ENCODE assay signal across 29 cellular contexts in genomic region chr10:57222129-57222528, GRCh38.
"Had no signal": no experiment of that assay in that cellular context is flagged by ENCODE, and none has a peak within 500 bp of the region (broad histone marks: within the 10 kb centered on the region; RNA-seq: fewer than 3 reads in every experiment).

No MANE protein-coding gene starts in this region.

- DNase-seq: activated B cell treated with CpG ODN at 0.5 μM for 24 hours; activated CD4-positive, alpha-beta T cell treated with anti-CD3 and anti-CD28 coated beads for 36 hours; activated CD4-positive, alpha-beta T cell treated with anti-CD3 and anti-CD28 coated beads, Interleukin-2, amount 50 U/mL, for 48 hours; activated CD8-positive, alpha-beta memory T cell treated with anti-CD3 and anti-CD28 coated beads, Interleukin-2, amount 50 U/mL, for 48 hours; activated naive CD4-positive, alpha-beta T cell; activated naive CD8-positive, alpha-beta T cell treated with anti-CD3 and anti-CD28 coated beads for 36 hours; activated T-cell treated with anti-CD3 and anti-CD28 coated beads, Interleukin-2, amount 50 U/mL, for 4 hours; amniotic stem cell; effector memory CD8-positive, alpha-beta T cell; esophagus squamous epithelium; gastrocnemius medialis; head of caudate nucleus; hypothalamus; kidney; naive thymus-derived CD4-positive, alpha-beta T cell; ovary; stimulated activated CD4-positive, alpha-beta T cell treated with anti-CD3 and anti-CD28 coated beads, Interleukin-2, amount 100 ng/mL, for 48 hours; stimulated activated CD8-positive, alpha-beta memory T cell treated with anti-CD3 and anti-CD28 coated beads, Interleukin-4, amount 100 ng/mL, for 48 hours; stimulated activated naive B cell treated with anti-CD40 and anti-IgM and Interleukin-4, amounts not matched to agents 10 μg/mL and 1 μg/mL and 100 μg/mL, for 72 hours; T1000 had no signal

- H3K36me3 Mint-ChIP-seq: activated naive CD8-positive, alpha-beta T cell treated with anti-CD3 and anti-CD28 coated beads for 36 hours; naive thymus-derived CD4-positive, alpha-beta T cell; stimulated activated naive B cell treated with anti-CD40 and anti-IgM and Interleukin-4, amounts not matched to agents 10 μg/mL and 1 μg/mL and 100 μg/mL, for 72 hours; type B pancreatic cell had no signal

- H3K4me3 ChIP-seq: breast epithelium, esophagus squamous epithelium, gastrocnemius medialis, lung, ovary, prostate gland had no signal

- H3K27me3 Mint-ChIP-seq: activated B cell treated with CpG ODN at 0.5 μM for 24 hours; activated CD4-positive, alpha-beta T cell treated with anti-CD3 and anti-CD28 coated beads for 36 hours; activated naive CD8-positive, alpha-beta T cell treated with anti-CD3 and anti-CD28 coated beads for 36 hours; central memory CD8-positive, alpha-beta T cell; effector memory CD8-positive, alpha-beta T cell; naive thymus-derived CD4-positive, alpha-beta T cell; stimulated activated naive B cell treated with anti-CD40 and anti-IgM and Interleukin-4, amounts not matched to agents 10 μg/mL and 1 μg/mL and 100 μg/mL, for 72 hours; type B pancreatic cell had no signal

- ATAC-seq: activated CD4-positive, alpha-beta T cell treated with anti-CD3 and anti-CD28 coated beads for 36 hours; activated T-cell treated with anti-CD3 and anti-CD28 coated beads, Interleukin-2, amount 50 U/mL, for 4 hours; effector memory CD8-positive, alpha-beta T cell; gastrocnemius medialis; left lobe of liver; naive thymus-derived CD4-positive, alpha-beta T cell; stimulated activated naive B cell treated with anti-CD40 and anti-IgM and Interleukin-4, amounts not matched to agents 10 μg/mL and 1 μg/mL and 100 μg/mL, for 72 hours had no signal

- H3K4me1 Mint-ChIP-seq: activated B cell treated with CpG ODN at 0.5 μM for 24 hours; activated CD4-positive, alpha-beta T cell treated with anti-CD3 and anti-CD28 coated beads for 36 hours; activated naive CD8-positive, alpha-beta T cell treated with anti-CD3 and anti-CD28 coated beads for 36 hours; central memory CD8-positive, alpha-beta T cell; naive thymus-derived CD4-positive, alpha-beta T cell; stimulated activated naive B cell treated with anti-CD40 and anti-IgM and Interleukin-4, amounts not matched to agents 10 μg/mL and 1 μg/mL and 100 μg/mL, for 72 hours had no signal

- H3K4me3 Mint-ChIP-seq: activated B cell treated with CpG ODN at 0.5 μM for 24 hours; activated CD4-positive, alpha-beta T cell treated with anti-CD3 and anti-CD28 coated beads for 36 hours; activated naive CD8-positive, alpha-beta T cell treated with anti-CD3 and anti-CD28 coated beads for 36 hours; activated T-cell treated with anti-CD3 and anti-CD28 coated beads, Interleukin-2, amount 50 U/mL, for 4 hours; central memory CD8-positive, alpha-beta T cell; effector memory CD8-positive, alpha-beta T cell; naive thymus-derived CD4-positive, alpha-beta T cell; neural crest cell; stimulated activated naive B cell treated with anti-CD40 and anti-IgM and Interleukin-4, amounts not matched to agents 10 μg/mL and 1 μg/mL and 100 μg/mL, for 72 hours; T-helper 1 cell treated with Interleukin-12 subunit alpha and Interleukin-12 subunit beta and Interleukin-4 antibody, amounts not matched to agents 30 μg/mL and 1 μg/mL, for 36 hours; type B pancreatic cell had no signal

- H3K27ac Mint-ChIP-seq: activated B cell treated with CpG ODN at 0.5 μM for 24 hours; activated CD4-positive, alpha-beta T cell treated with anti-CD3 and anti-CD28 coated beads for 36 hours; activated naive CD8-positive, alpha-beta T cell treated with anti-CD3 and anti-CD28 coated beads for 36 hours; activated T-helper 2 cell treated with anti-CD3 and anti-CD28 coated beads, Interferon-gamma antibody, Interleukin-2, Interleukin-4, amounts not matched to agents 10 μg/mL and 5 μg/mL and 100 μg/mL, durations not matched to agents 14 hours and 24 hours and 36 hours; effector memory CD8-positive, alpha-beta T cell; naive thymus-derived CD4-positive, alpha-beta T cell; stimulated activated naive B cell treated with anti-CD40 and anti-IgM and Interleukin-4, amounts not matched to agents 10 μg/mL and 1 μg/mL and 100 μg/mL, for 72 hours; T-helper 1 cell treated with Interleukin-12 subunit alpha and Interleukin-12 subunit beta and Interleukin-4 antibody, amounts not matched to agents 30 μg/mL and 1 μg/mL, for 36 hours; type B pancreatic cell had no signal

- H3K27me3 ChIP-seq: breast epithelium, esophagus squamous epithelium, gastrocnemius medialis, ovary had no signal

- H3K27ac ChIP-seq: breast epithelium, esophagus squamous epithelium, gastrocnemius medialis, ovary, prostate gland had no signal

- H3K9me3 Mint-ChIP-seq: neural crest cell; stimulated activated naive B cell treated with anti-CD40 and anti-IgM and Interleukin-4, amounts not matched to agents 10 μg/mL and 1 μg/mL and 100 μg/mL, for 72 hours; type B pancreatic cell had no signal

- H3K9me3 ChIP-seq: breast epithelium, esophagus squamous epithelium, gastrocnemius medialis, ovary, prostate gland had no signal

- H3K36me3 ChIP-seq: breast epithelium, esophagus squamous epithelium, gastrocnemius medialis, ovary, prostate gland had no signal

- H3K4me1 ChIP-seq: breast epithelium, esophagus squamous epithelium, gastrocnemius medialis, prostate gland had no signal
